Comparison of ENCODE assay signal across 43 cellular contexts in the genomic region with DNA sequence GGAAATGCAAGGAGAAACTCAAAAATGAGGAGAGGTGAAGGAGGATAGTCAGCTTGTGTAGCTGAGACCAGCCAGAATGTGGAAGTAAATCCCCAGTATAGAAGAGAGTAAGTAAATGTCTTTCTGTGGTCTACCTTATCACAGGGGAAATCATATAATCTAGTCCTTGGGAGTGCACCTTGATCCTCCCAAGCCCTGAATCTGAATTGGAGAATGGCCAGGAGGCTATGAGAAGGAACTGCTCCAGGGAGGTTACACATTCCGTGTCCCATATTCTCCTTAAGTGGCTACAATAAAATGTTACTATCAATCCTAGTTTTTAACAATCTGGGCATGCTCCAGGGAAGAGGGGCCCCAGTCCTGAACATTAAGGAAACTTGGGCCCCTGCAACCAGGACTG. TPM values are rescaled to one million over a fixed set of nuclear protein-coding genes. Genes with fewer than 3 reads are reported as not detected.
"Had no signal": no experiment of that assay in that cellular context is flagged by ENCODE, and none has a peak within 500 bp of the region (broad histone marks: within the 10 kb centered on the region; RNA-seq: fewer than 3 reads in every experiment).

No MANE protein-coding gene starts in this region.

- H3K27ac Mint-ChIP-seq: activated naive CD4-positive, alpha-beta T cell treated with anti-CD3 and anti-CD28 coated beads for 36 hours; activated naive CD4-positive, alpha-beta T cell treated with anti-CD3 and anti-CD28 coated beads, Interleukin-2, amount 10 ng/mL, durations not matched to agents 7 days and 5 days; activated naive CD4-positive, alpha-beta T cell treated with anti-CD3 and anti-CD28 coated beads, Interleukin-2, amount 50 U/mL, for 24 hours; activated naive CD4-positive, alpha-beta T cell treated with anti-CD3 and anti-CD28 coated beads, Interleukin-2, amount 50 U/mL, for 72 hours; activated naive CD8-positive, alpha-beta T cell; activated naive CD8-positive, alpha-beta T cell treated with anti-CD3 and anti-CD28 coated beads for 36 hours; activated naive CD8-positive, alpha-beta T cell treated with anti-CD3 and anti-CD28 coated beads, Interleukin-2, amount 10 ng/mL, durations not matched to agents 7 days and 5 days; activated naive CD8-positive, alpha-beta T cell treated with anti-CD3 and anti-CD28 coated beads, Interleukin-2, amount 50 U/mL, for 24 hours; activated T-cell treated with anti-CD3 and anti-CD28 coated beads, Interleukin-2, amount 50 U/mL, for 24 hours; activated T-cell treated with anti-CD3 and anti-CD28 coated beads, Interleukin-2, amount 50 U/mL, for 72 hours; activated T-helper 1 cell treated with anti-CD3 and anti-CD28 coated beads, Interleukin-12 subunit alpha, Interleukin-12 subunit beta, Interleukin-2, Interleukin-4 antibody, amounts not matched to agents 30 ng/mL and 10 ng/mL and 1 ng/mL, durations not matched to agents 14 hours and 24 hours and 36 hours; activated T-helper 17 cell treated with anti-CD3 and anti-CD28 coated beads, Interleukin-2, amount 50 U/mL, for 72 hours; activated T-helper 2 cell treated with anti-CD3 and anti-CD28 coated beads, Interferon-gamma antibody, Interleukin-2, Interleukin-4, amounts not matched to agents 10 μg/mL and 5 μg/mL and 100 μg/mL, durations not matched to agents 14 hours and 24 hours and 36 hours; brain had no signal

- H3K4me1 Mint-ChIP-seq: activated naive CD4-positive, alpha-beta T cell treated with anti-CD3 and anti-CD28 coated beads, Interleukin-2, amount 10 ng/mL, durations not matched to agents 7 days and 5 days; activated naive CD4-positive, alpha-beta T cell treated with anti-CD3 and anti-CD28 coated beads, Interleukin-2, amount 50 U/mL, for 24 hours; activated naive CD8-positive, alpha-beta T cell treated with anti-CD3 and anti-CD28 coated beads for 36 hours; activated naive CD8-positive, alpha-beta T cell treated with anti-CD3 and anti-CD28 coated beads, Interleukin-2, amount 10 ng/mL, durations not matched to agents 7 days and 5 days; activated naive CD8-positive, alpha-beta T cell treated with anti-CD3 and anti-CD28 coated beads, Interleukin-2, amount 50 U/mL, for 24 hours; activated T-helper 17 cell treated with anti-CD3 and anti-CD28 coated beads, Interleukin-2, amount 50 U/mL, for 72 hours; brain; central memory CD8-positive, alpha-beta T cell had no signal

- H3K27me3 Mint-ChIP-seq: activated naive CD4-positive, alpha-beta T cell treated with anti-CD3 and anti-CD28 coated beads, Interleukin-2, amount 10 ng/mL, durations not matched to agents 7 days and 5 days; activated naive CD4-positive, alpha-beta T cell treated with anti-CD3 and anti-CD28 coated beads, Interleukin-2, amount 50 U/mL, for 24 hours; activated naive CD8-positive, alpha-beta T cell; activated naive CD8-positive, alpha-beta T cell treated with anti-CD3 and anti-CD28 coated beads for 36 hours; activated naive CD8-positive, alpha-beta T cell treated with anti-CD3 and anti-CD28 coated beads, Interleukin-2, amount 10 ng/mL, durations not matched to agents 7 days and 5 days; activated naive CD8-positive, alpha-beta T cell treated with anti-CD3 and anti-CD28 coated beads, Interleukin-2, amount 50 U/mL, for 24 hours; activated T-helper 17 cell treated with anti-CD3 and anti-CD28 coated beads, Interleukin-2, amount 50 U/mL, for 72 hours; brain; central memory CD8-positive, alpha-beta T cell had no signal

- H3K36me3 ChIP-seq: adrenal gland, ascending aorta, brain microvascular endothelial cell, breast epithelium, cardiac muscle cell had no signal

- H3K9me3 Mint-ChIP-seq: activated naive CD4-positive, alpha-beta T cell treated with anti-CD3 and anti-CD28 coated beads, Interleukin-2, amount 50 U/mL, for 24 hours; activated naive CD8-positive, alpha-beta T cell treated with anti-CD3 and anti-CD28 coated beads for 36 hours; activated naive CD8-positive, alpha-beta T cell treated with anti-CD3 and anti-CD28 coated beads, Interleukin-2, amount 10 ng/mL, durations not matched to agents 7 days and 5 days; activated naive CD8-positive, alpha-beta T cell treated with anti-CD3 and anti-CD28 coated beads, Interleukin-2, amount 50 U/mL, for 24 hours; activated T-helper 1 cell treated with anti-CD3 and anti-CD28 coated beads, Interleukin-12 subunit alpha, Interleukin-12 subunit beta, Interleukin-2, Interleukin-4 antibody, amounts not matched to agents 30 ng/mL and 10 ng/mL and 1 ng/mL, durations not matched to agents 14 hours and 24 hours and 36 hours; activated T-helper 17 cell treated with anti-CD3 and anti-CD28 coated beads, Interleukin-2, amount 50 U/mL, for 72 hours had no signal

- ATAC-seq: activated naive CD4-positive, alpha-beta T cell treated with anti-CD3 and anti-CD28 coated beads, Interleukin-2, amount 50 U/mL, for 72 hours; activated naive CD8-positive, alpha-beta T cell treated with anti-CD3 and anti-CD28 coated beads, Interleukin-2, amount 50 U/mL, for 24 hours; activated T-cell treated with anti-CD3 and anti-CD28 coated beads, Interleukin-2, amount 50 U/mL, for 4 hours; activated T-cell treated with anti-CD3 and anti-CD28 coated beads, Interleukin-2, amount 50 U/mL, for 72 hours; activated T-helper 17 cell treated with anti-CD3 and anti-CD28 coated beads, Interleukin-2, amount 50 U/mL, for 72 hours; body of pancreas had no signal

- DNase-seq: activated effector memory CD4-positive, alpha-beta T cell treated with anti-CD3 and anti-CD28 coated beads, Interleukin-2, amount 50 U/mL, for 16 hours; activated effector memory CD4-positive, alpha-beta T cell treated with Interleukin-2 at 50 U/mL for 16 hours; activated gamma-delta T cell; activated gamma-delta T cell treated with Interleukin-2 at 50 U/mL for 16 hours; activated naive CD4-positive, alpha-beta T cell; activated naive CD4-positive, alpha-beta T cell treated with anti-CD3 and anti-CD28 coated beads for 36 hours; activated naive CD4-positive, alpha-beta T cell treated with anti-CD3 and anti-CD28 coated beads, Interleukin-2, amount 10 ng/mL, durations not matched to agents 7 days and 5 days; activated naive CD4-positive, alpha-beta T cell treated with anti-CD3 and anti-CD28 coated beads, Interleukin-2, amount 50 U/mL, for 16 hours; activated naive CD4-positive, alpha-beta T cell treated with Interleukin-2 at 50 U/mL for 16 hours; activated naive CD8-positive, alpha-beta T cell treated with anti-CD3 and anti-CD28 coated beads for 36 hours; activated naive CD8-positive, alpha-beta T cell treated with anti-CD3 and anti-CD28 coated beads, Interleukin-2, amount 10 ng/mL, durations not matched to agents 7 days and 5 days; activated naive CD8-positive, alpha-beta T cell treated with anti-CD3 and anti-CD28 coated beads, Interleukin-2, amount 50 U/mL, for 24 hours; activated T-cell treated with anti-CD3 and anti-CD28 coated beads for 4 hours; activated T-cell treated with anti-CD3 and anti-CD28 coated beads, Interleukin-2, amount 50 U/mL, for 1 hour; activated T-cell treated with anti-CD3 and anti-CD28 coated beads, Interleukin-2, amount 50 U/mL, for 24 hours; activated T-cell treated with anti-CD3 and anti-CD28 coated beads, Interleukin-2, amount 50 U/mL, for 4 hours; activated T-cell treated with anti-CD3 and anti-CD28 coated beads, Interleukin-2, amount 50 U/mL, for 48 hours; activated T-cell treated with anti-CD3 and anti-CD28 coated beads, Interleukin-2, amount 50 U/mL, for 72 hours; adrenal gland; amniotic stem cell; amygdala; anterior cingulate cortex; aorta; body of pancreas; brain microvascular endothelial cell; caudate nucleus; central memory CD4-positive, alpha-beta T cell; cerebellar nuclear complex had no signal

- H3K9me3 ChIP-seq: adrenal gland, ascending aorta, body of pancreas had no signal

- H3K4me3 Mint-ChIP-seq: activated naive CD4-positive, alpha-beta T cell treated with anti-CD3 and anti-CD28 coated beads for 36 hours; activated naive CD4-positive, alpha-beta T cell treated with anti-CD3 and anti-CD28 coated beads, Interleukin-2, amount 10 ng/mL, durations not matched to agents 7 days and 5 days; activated naive CD4-positive, alpha-beta T cell treated with anti-CD3 and anti-CD28 coated beads, Interleukin-2, amount 50 U/mL, for 24 hours; activated naive CD8-positive, alpha-beta T cell; activated naive CD8-positive, alpha-beta T cell treated with anti-CD3 and anti-CD28 coated beads for 36 hours; activated naive CD8-positive, alpha-beta T cell treated with anti-CD3 and anti-CD28 coated beads, Interleukin-2, amount 10 ng/mL, durations not matched to agents 7 days and 5 days; activated naive CD8-positive, alpha-beta T cell treated with anti-CD3 and anti-CD28 coated beads, Interleukin-2, amount 50 U/mL, for 24 hours; activated T-cell treated with anti-CD3 and anti-CD28 coated beads, Interleukin-2, amount 50 U/mL, for 24 hours; activated T-cell treated with anti-CD3 and anti-CD28 coated beads, Interleukin-2, amount 50 U/mL, for 4 hours; activated T-cell treated with anti-CD3 and anti-CD28 coated beads, Interleukin-2, amount 50 U/mL, for 72 hours; activated T-helper 1 cell treated with anti-CD3 and anti-CD28 coated beads, Interleukin-12 subunit alpha, Interleukin-12 subunit beta, Interleukin-2, Interleukin-4 antibody, amounts not matched to agents 30 ng/mL and 10 ng/mL and 1 ng/mL, durations not matched to agents 14 hours and 24 hours and 36 hours; activated T-helper 17 cell treated with anti-CD3 and anti-CD28 coated beads, Interleukin-2, amount 50 U/mL, for 72 hours; brain; central memory CD8-positive, alpha-beta T cell had no signal

- H3K36me3 Mint-ChIP-seq: activated naive CD4-positive, alpha-beta T cell treated with anti-CD3 and anti-CD28 coated beads, Interleukin-2, amount 10 ng/mL, durations not matched to agents 7 days and 5 days; activated naive CD4-positive, alpha-beta T cell treated with anti-CD3 and anti-CD28 coated beads, Interleukin-2, amount 50 U/mL, for 24 hours; activated naive CD4-positive, alpha-beta T cell treated with anti-CD3 and anti-CD28 coated beads, Interleukin-2, amount 50 U/mL, for 72 hours; activated naive CD8-positive, alpha-beta T cell; activated naive CD8-positive, alpha-beta T cell treated with anti-CD3 and anti-CD28 coated beads for 36 hours; activated naive CD8-positive, alpha-beta T cell treated with anti-CD3 and anti-CD28 coated beads, Interleukin-2, amount 10 ng/mL, durations not matched to agents 7 days and 5 days; brain had no signal

- H3K27me3 ChIP-seq: adrenal gland, ascending aorta, body of pancreas, brain microvascular endothelial cell, cardiac muscle cell had no signal

- H3K4me3 ChIP-seq: adrenal gland, ascending aorta, body of pancreas, breast epithelium, cardiac muscle cell had no signal

- H3K27ac ChIP-seq: adrenal gland, ascending aorta, body of pancreas, brain microvascular endothelial cell, breast epithelium, cardiac muscle cell had no signal

- H3K4me1 ChIP-seq: adrenal gland, ascending aorta, body of pancreas, breast epithelium had no signal

RNA-seq across cellular contexts. Expression of a gene that starts 10.8 kb away (rescaled TPM):
- total RNA-seq: activated naive CD4-positive, alpha-beta T cell treated with anti-CD3 and anti-CD28 coated beads for 36 hours; activated naive CD4-positive, alpha-beta T cell treated with anti-CD3 and anti-CD28 coated beads, Interleukin-2, amount 50 U/mL, for 72 hours; activated naive CD8-positive, alpha-beta T cell treated with anti-CD3 and anti-CD28 coated beads for 36 hours; activated naive CD8-positive, alpha-beta T cell treated with anti-CD3 and anti-CD28 coated beads, Interleukin-2, amount 10 ng/mL, durations not matched to agents 7 days and 5 days; activated T-cell treated with anti-CD3 and anti-CD28 coated beads, Interleukin-2, amount 50 U/mL, for 4 hours; activated T-cell treated with anti-CD3 and anti-CD28 coated beads, Interleukin-2, amount 50 U/mL, for 72 hours; activated T-helper 1 cell treated with anti-CD3 and anti-CD28 coated beads, Interleukin-12 subunit alpha, Interleukin-12 subunit beta, Interleukin-2, Interleukin-4 antibody, amounts not matched to agents 30 ng/mL and 10 ng/mL and 1 ng/mL, durations not matched to agents 14 hours and 24 hours and 36 hours; activated T-helper 17 cell treated with anti-CD3 and anti-CD28 coated beads, Interleukin-2, amount 50 U/mL, for 72 hours; activated T-helper 2 cell treated with anti-CD3 and anti-CD28 coated beads, Interferon-gamma antibody, Interleukin-2, Interleukin-4, amounts not matched to agents 10 μg/mL and 5 μg/mL and 100 μg/mL, durations not matched to agents 14 hours and 24 hours and 36 hours; ascending aorta; astrocyte; body of pancreas; breast epithelium; bronchial epithelial cell; cardiac muscle cell; cardiac septum; cerebellum had no signal
